ENCODE assay signal across 29 cellular contexts in the genomic region with DNA sequence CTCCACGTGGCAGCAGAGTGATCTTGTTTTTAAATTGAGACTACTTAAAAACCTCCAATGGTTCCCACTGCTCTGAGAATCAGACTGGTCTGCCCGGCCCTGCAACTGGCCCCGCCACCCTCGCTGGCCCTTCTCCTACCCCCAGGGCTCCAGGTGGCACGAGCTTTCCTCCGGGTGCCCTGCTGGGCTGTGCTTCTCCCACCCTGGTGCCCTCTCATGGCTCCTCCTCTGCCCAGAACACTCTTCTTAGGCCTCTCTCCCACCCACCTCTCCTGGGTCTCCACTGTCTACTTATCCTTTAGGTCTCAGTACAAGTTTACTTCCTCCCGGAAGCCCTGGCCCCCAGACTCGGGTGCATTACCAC. TPM values are rescaled to one million over a fixed set of nuclear protein-coding genes. Genes with fewer than 3 reads are reported as not detected.
A peak's percentile ranks its signal among the peaks of the same experiment; 100 is the strongest.
DNase-seq lines count a peak whose midpoint lies in the region; ATAC-seq and TF ChIP-seq lines count a peak whose summit lies in the region.
"Had no signal": no experiment of that assay in that cellular context is flagged by ENCODE, and none has a peak within 500 bp of the region (broad histone marks: within the 10 kb centered on the region; RNA-seq: fewer than 3 reads in every experiment).

No MANE protein-coding gene starts in this region.

- H2BK20ac ChIP-seq in H9 (ENCODE audit: low read depth, low read length, poor library complexity, severe bottlenecking): no peak overlapping the region

- no peaks in the 10 kb centered on the region; the same call in 1 of the 2 replicates for H3K27me3 ChIP-seq in H9 (ENCODE audit: insufficient read depth, low read length)
- H3K27me3 ChIP-seq in PC-3 (ENCODE audit: low read length): no peaks in the 10 kb centered on the region
- H3K27me3 ChIP-seq: BLaER1 treated with 17β-estradiol and CSF1 and Interleukin-3, amounts not matched to agents 10 nM and 100 nM; tibial nerve had no signal

- H3K14ac ChIP-seq in H9 (ENCODE audit: insufficient read depth, low read length): no peak overlapping the region

- H3K79me1 ChIP-seq in H9 (ENCODE audit: insufficient read depth, low read depth, low read length, poor library complexity, severe bottlenecking): no peaks in the 10 kb centered on the region

- no peak overlapping the region for H3K27ac ChIP-seq in H9 (ENCODE audit: insufficient read length, low read depth, low read length)
- peak overlapping the region; percentile 11 for H3K27ac ChIP-seq in angular gyrus (ENCODE audit: low read depth, low read length)
- H3K27ac ChIP-seq in substantia nigra (ENCODE audit: low read depth, low read length, poor library complexity, severe bottlenecking): peak overlapping the region; percentile 49
- no peak overlapping the region for H3K27ac ChIP-seq in PC-3 (ENCODE audit: low read length)
- H3K27ac ChIP-seq: BLaER1 treated with 17β-estradiol and CSF1 and Interleukin-3, amounts not matched to agents 10 nM and 100 nM; psoas muscle; RWPE1; SK-N-MC; tibial nerve had no signal

- H4K8ac ChIP-seq in H9 (replicated peaks; ENCODE audit: insufficient read length, low read depth, low read length): no peak overlapping the region

- H3K4me3 Mint-ChIP-seq in H9 (no peak overlapping the region), immature natural killer cell (no peak overlapping the region)
- H3K4me3 Mint-ChIP-seq: activated CD8-positive, alpha-beta T cell treated with anti-CD3 and anti-CD28 coated beads for 36 hours; activated naive CD8-positive, alpha-beta T cell treated with anti-CD3 and anti-CD28 coated beads, Interleukin-2, amount 10 ng/mL, durations not matched to agents 7 days and 5 days; memory B cell; stimulated activated naive CD8-positive, alpha-beta T cell treated with anti-CD3 and anti-CD28 coated beads, Interleukin-15, Interleukin-2, amounts not matched to agents 100 ng/mL and 50 ng/mL, for 24 hours; T-helper 1 cell treated with Interleukin-12 subunit alpha and Interleukin-12 subunit beta and Interleukin-4 antibody, amounts not matched to agents 30 μg/mL and 1 μg/mL, for 36 hours had no signal

- H3K27ac Mint-ChIP-seq in H9: no peak overlapping the region
- H3K27ac Mint-ChIP-seq in immature natural killer cell: peak overlapping the region; percentile 24 to 64 (median 53)
- H3K27ac Mint-ChIP-seq: activated CD8-positive, alpha-beta T cell treated with anti-CD3 and anti-CD28 coated beads for 36 hours; activated naive CD8-positive, alpha-beta T cell treated with anti-CD3 and anti-CD28 coated beads, Interleukin-2, amount 10 ng/mL, durations not matched to agents 7 days and 5 days; memory B cell; stimulated activated naive CD8-positive, alpha-beta T cell treated with anti-CD3 and anti-CD28 coated beads, Interleukin-15, Interleukin-2, amounts not matched to agents 100 ng/mL and 50 ng/mL, for 24 hours; T-helper 1 cell treated with Interleukin-12 subunit alpha and Interleukin-12 subunit beta and Interleukin-4 antibody, amounts not matched to agents 30 μg/mL and 1 μg/mL, for 36 hours had no signal

- H3K4me1 Mint-ChIP-seq in H9 (no peaks in the 10 kb centered on the region; a peak in 1 of 4 replicates), immature natural killer cell (peaks cover 10 to 15% of the 10 kb centered on the region in 2 donors)
- H3K4me1 Mint-ChIP-seq: activated naive CD8-positive, alpha-beta T cell treated with anti-CD3 and anti-CD28 coated beads, Interleukin-2, amount 10 ng/mL, durations not matched to agents 7 days and 5 days had no signal

- no peak overlapping the region for H2BK5ac ChIP-seq in H9 (ENCODE audit: insufficient read length, low read length)

- BruUV-seq in PC-3 (replicated peaks; lab: Mats Ljungman, UMichigan): no TSS peak

- H3K9me3 ChIP-seq in H9 (ENCODE audit: control insufficient read depth, low read depth, low read length) (no peaks in the 10 kb centered on the region), PC-3 (ENCODE audit: low read length) (peaks cover 6% of the 10 kb centered on the region; the same call in 1 of the 2 replicates)
- H3K9me3 ChIP-seq: psoas muscle, tibial nerve had no signal

- no peak for TF ChIP-seq CTCF in H9 (conservative IDR thresholded peaks at IDR 0.05)
- no peak for TF ChIP-seq CTCF in PC-3 (conservative IDR thresholded peaks at IDR 0.05; ENCODE audit: low read depth, low read length)

- no peak overlapping the region for H2BK120ac ChIP-seq in H9 (ENCODE audit: low read depth, low read length, poor library complexity, severe bottlenecking)

- H2AFZ ChIP-seq in H9 (ENCODE audit: low read length) (no peak overlapping the region), PC-3 (ENCODE audit: low read length) (no peak overlapping the region)

- H4K91ac ChIP-seq in H9 (ENCODE audit: insufficient read length, low read depth, low read length): no peak overlapping the region

- no CpG with 5 or more reads among the region's 8 CpGs for WGBS in H9 (ENCODE audit: extremely low coverage, insufficient read length, low lambda C conversion rate)

- H2BK15ac ChIP-seq in H9 (ENCODE audit: low read depth, low read length): no peak overlapping the region

- intact Hi-C loops in PC-3 (cut with micrococcal nuclease): no loop called here

- no peak overlapping the region for H4K5ac ChIP-seq in H9 (ENCODE audit: insufficient read length, low read depth, low read length)

- H3K4me2 ChIP-seq in H9 (ENCODE audit: insufficient read depth, insufficient read length, low read length) (no peak overlapping the region), PC-3 (ENCODE audit: low read length) (no peak overlapping the region)
- H3K4me2 ChIP-seq: BLaER1 treated with 17β-estradiol and CSF1 and Interleukin-3, amounts not matched to agents 10 nM and 100 nM had no signal

- no peak overlapping the region for H3K9ac ChIP-seq in H9 (ENCODE audit: extremely low read depth, insufficient read length, low read length)
- no peak overlapping the region for H3K9ac ChIP-seq in PC-3 (ENCODE audit: low read length)
- H3K9ac ChIP-seq: BLaER1 treated with 17β-estradiol and CSF1 and Interleukin-3, amounts not matched to agents 10 nM and 100 nM had no signal

- H3K4me3 ChIP-seq in PC-3 (ENCODE audit: low read length): no peak overlapping the region
- H3K4me3 ChIP-seq: BLaER1 treated with 17β-estradiol and CSF1 and Interleukin-3, amounts not matched to agents 10 nM and 100 nM; psoas muscle; SK-N-MC; tibial nerve had no signal

- H3K23ac ChIP-seq in H9 (ENCODE audit: insufficient read length, low read depth, low read length): no peak overlapping the region

- H2AK5ac ChIP-seq in H9 (ENCODE audit: insufficient read length, low read length): no peak overlapping the region

- H3K79me2 ChIP-seq in H9 (ENCODE audit: insufficient read depth, low read length): no peaks in the 10 kb centered on the region
- no peaks in the 10 kb centered on the region for H3K79me2 ChIP-seq in PC-3 (ENCODE audit: low read length)

- DNase-seq in H9: peak; percentile 11
- DNase-seq in immature natural killer cell: no peak
- no peak for DNase-seq in substantia nigra (lab: John Stamatoyannopoulos, UW)
- no peak for DNase-seq in PC-3
- DNase-seq in NCI-H2107 (lab: John Stamatoyannopoulos, UW): no peak
- DNase-seq: activated CD4-positive, CD25-positive, alpha-beta regulatory T cell treated with anti-CD3 and anti-CD28 coated beads, Interleukin-2, amount 50 U/mL, for 72 hours; activated CD8-positive, alpha-beta T cell treated with anti-CD3 and anti-CD28 coated beads for 36 hours; activated effector memory CD4-positive, alpha-beta T cell treated with Interleukin-2 at 50 U/mL for 16 hours; activated naive CD8-positive, alpha-beta T cell treated with anti-CD3 and anti-CD28 coated beads, Interleukin-2, amount 10 ng/mL, durations not matched to agents 7 days and 5 days; activated T-cell treated with anti-CD3 and anti-CD28 coated beads for 4 hours; DMS53; effector memory CD4-positive, alpha-beta T cell; erythroblast; kidney glomerular epithelial cell; NCI-H1092; NCI-H1694 treated with DMSO at 0.1 percent for 48 hours; NCI-H2171; NCI-H510A; psoas muscle; stimulated activated CD4-positive, alpha-beta T cell treated with anti-CD3 and anti-CD28 coated beads, Interleukin-15, amount 100 ng/mL, for 24 hours had no signal

- H4K20me1 ChIP-seq in H9 (ENCODE audit: control insufficient read depth, insufficient read depth, insufficient read length) (no peaks in the 10 kb centered on the region), PC-3 (ENCODE audit: low read length) (no peaks in the 10 kb centered on the region)

- no peak overlapping the region for H3K56ac ChIP-seq in H9 (ENCODE audit: insufficient read length, low read depth, low read length)

- ATAC-seq in PC-3 (no peak), GM18520 (IDR thresholded peaks at IDR 0.05; ENCODE audit: unreplicated experiment) (no peak)
- ATAC-seq: activated CD8-positive, alpha-beta T cell treated with anti-CD3 and anti-CD28 coated beads for 36 hours; psoas muscle had no signal

- CTCF ChIA-PET in PC-3 (lab: Charles Lee): interaction anchor here (0.6 kb wide), 1 partner anchor 14 kb away, joined by 10 read pairs; no protein-coding TSS in a partner anchor

- POLR2A ChIA-PET in PC-3 (lab: Charles Lee; ENCODE audit: unreplicated experiment): no interaction called here

- H3K36me3 ChIP-seq in PC-3 (ENCODE audit: low read depth, low read length): peaks cover 7% of the 10 kb centered on the region; the same call in 1 of the 2 replicates

- H3K23me2 ChIP-seq in H9 (ENCODE audit: insufficient read length, low read depth, low read length, poor library complexity, severe bottlenecking): no peaks in the 10 kb centered on the region

- H3K36me3 Mint-ChIP-seq in H9 (ENCODE audit: insufficient read depth in 1 of 3, low read depth in 3 of 3): peaks cover 0 to 4% (median 1%) of the 10 kb centered on the region in 3 experiments; a peak in 2 of 7 replicates
- H3K36me3 Mint-ChIP-seq in immature natural killer cell: peaks cover 24 to 30% (median 24%) of the 10 kb centered on the region in 3 donors

- H3K9me3 Mint-ChIP-seq in H9: peaks cover 4 to 5% of the 10 kb centered on the region in 2 experiments; a peak in 4 of 5 replicates
- no peaks in the 10 kb centered on the region for H3K9me3 Mint-ChIP-seq in immature natural killer cell
- H3K9me3 Mint-ChIP-seq: activated CD8-positive, alpha-beta T cell treated with anti-CD3 and anti-CD28 coated beads for 36 hours; activated naive CD8-positive, alpha-beta T cell treated with anti-CD3 and anti-CD28 coated beads, Interleukin-2, amount 10 ng/mL, durations not matched to agents 7 days and 5 days; stimulated activated naive CD8-positive, alpha-beta T cell treated with anti-CD3 and anti-CD28 coated beads, Interleukin-15, Interleukin-2, amounts not matched to agents 100 ng/mL and 50 ng/mL, for 24 hours; T-helper 1 cell treated with Interleukin-12 subunit alpha and Interleukin-12 subunit beta and Interleukin-4 antibody, amounts not matched to agents 30 μg/mL and 1 μg/mL, for 36 hours had no signal

- H3K4ac ChIP-seq in H9 (ENCODE audit: low read depth, low read length): no peak overlapping the region

- H3T11ph ChIP-seq in H9 (ENCODE audit: low read length): no peak overlapping the region

- no peaks in the 10 kb centered on the region for H3K4me1 ChIP-seq in H9 (ENCODE audit: insufficient read depth, low read length)
- H3K4me1 ChIP-seq in PC-3 (ENCODE audit: insufficient read depth, low read length): peaks cover 25% of the 10 kb centered on the region
- H3K4me1 ChIP-seq: psoas muscle had no signal

- H3F3A ChIP-seq in PC-3 (ENCODE audit: low read length, unreplicated experiment): no peaks in the 10 kb centered on the region

- no peak overlapping the region for H2BK12ac ChIP-seq in H9 (ENCODE audit: insufficient read length, low read depth, low read length)

- no peak overlapping the region for H3K18ac ChIP-seq in H9 (ENCODE audit: insufficient read length, low read depth, low read length)

- peaks cover 93% of the 10 kb centered on the region for H3K27me3 Mint-ChIP-seq in H9 (ENCODE audit: low read depth)
- no peaks in the 10 kb centered on the region for H3K27me3 Mint-ChIP-seq in immature natural killer cell (ENCODE audit: low read depth in 3 of 3)
- H3K27me3 Mint-ChIP-seq: activated CD8-positive, alpha-beta T cell treated with anti-CD3 and anti-CD28 coated beads for 36 hours; memory B cell; stimulated activated naive CD8-positive, alpha-beta T cell treated with anti-CD3 and anti-CD28 coated beads, Interleukin-15, Interleukin-2, amounts not matched to agents 100 ng/mL and 50 ng/mL, for 24 hours had no signal

- no peaks in the 10 kb centered on the region for H3K9me2 ChIP-seq in PC-3 (replicated peaks; ENCODE audit: low read length)

RNA-seq across cellular contexts. Expression of a gene that starts 26.5 kb away (rescaled TPM):
- 1.0 and 1.3 TPM in 2 replicates for total RNA-seq in H9 (2021)
- polyA plus RNA-seq in immature natural killer cell: 10 to 100 TPM; 24.6 to 44.9 (median 25.1) TPM
- total RNA-seq in PC-3 (2014; rRNA removed): 9.6 and 9.7 TPM in 2 replicates

RNA-seq across cellular contexts. Expression of a gene that starts 26.9 kb away (rescaled TPM):
- total RNA-seq in H9 (2021) (29.5 and 31.7 TPM in 2 replicates), PC-3 (2014; rRNA removed) (80.8 and 86.9 TPM in 2 replicates)
- polyA plus RNA-seq in immature natural killer cell: 10 to 100 TPM in 1 of 3 donors, 1 to 10 TPM in 2; 2.1 to 12.9 (median 8.2) TPM

Comparison
In these comparisons a context has a peak if more than half of its experiments do, and no peak if none do; other contexts are left out.
1. H3K27ac ChIP-seq: peak in angular gyrus (single experiment) and substantia nigra (single experiment); none in H9 (single experiment) and PC-3 (single experiment).
2. H3K27ac Mint-ChIP-seq: peak in immature natural killer cell (6 of 6); none in H9 (0 of 3).